Comparison of ENCODE assay signal across 1 cellular context in the genomic region with DNA sequence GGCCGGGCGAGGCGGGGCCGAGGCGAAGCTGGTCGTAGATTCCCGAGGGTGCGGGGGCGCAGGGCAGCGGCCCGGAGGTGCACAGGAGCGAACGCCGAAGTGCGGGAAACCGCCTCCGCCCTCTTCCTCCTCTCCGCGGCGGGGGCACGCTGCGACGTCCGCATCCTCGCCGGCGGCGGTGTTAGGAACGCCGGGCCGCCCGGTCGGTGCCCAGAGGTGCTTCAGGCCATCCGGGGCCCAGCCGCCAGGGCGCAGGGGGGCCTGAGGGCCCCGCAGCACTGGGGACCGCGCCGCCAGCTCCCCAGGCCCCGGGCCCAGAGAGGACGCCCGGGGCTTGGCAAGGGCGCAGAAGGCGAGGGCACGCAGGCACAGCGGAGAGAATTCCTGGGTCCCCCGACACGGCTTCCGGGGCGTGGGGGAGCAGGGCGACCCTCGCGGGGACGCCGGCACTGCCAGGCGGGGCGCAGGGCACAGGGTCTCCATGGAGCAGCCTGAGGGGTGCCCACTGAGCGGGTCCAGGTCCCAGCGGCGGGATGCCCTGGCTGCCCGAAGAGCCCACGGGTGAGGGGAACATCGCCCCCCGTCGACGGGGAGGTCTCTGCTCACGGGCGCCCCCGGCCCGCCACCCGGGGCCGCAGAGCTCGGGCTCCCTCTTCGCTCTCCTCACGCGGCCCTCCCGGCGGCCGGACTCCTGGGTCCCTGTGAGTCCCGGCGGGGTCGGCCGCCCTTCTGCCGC.
TF ChIP-seq lines count a peak whose summit lies in the region.

No MANE protein-coding gene starts in this region.

TF ChIP-seq in HepG2, 621 proteins besides CTCF, POLR2A, EP300 and RAD21 (continued from another document and continues in another):
- peak; percentile 16; the same call in 1 of the 2 replicates for TF ChIP-seq PAXIP1 (CRISPR knock-in tag; conservative IDR thresholded peaks at IDR 0.05)
- no peak for TF ChIP-seq PHB2 (IDR thresholded peaks at IDR 0.05; ENCODE audit: partially characterized antibody)
- no peak for TF ChIP-seq ATF1 (CRISPR knock-in tag; IDR thresholded peaks at IDR 0.05)
- no peak for TF ChIP-seq KLF11 (CRISPR knock-in tag; IDR thresholded peaks at IDR 0.05)
- TF ChIP-seq HOXA7 (CRISPR knock-in tag; IDR thresholded peaks at IDR 0.05), result no peak
- TF ChIP-seq MED1 (CRISPR knock-in tag; IDR thresholded peaks at IDR 0.05), result no peak
- TF ChIP-seq, protein P1, sequence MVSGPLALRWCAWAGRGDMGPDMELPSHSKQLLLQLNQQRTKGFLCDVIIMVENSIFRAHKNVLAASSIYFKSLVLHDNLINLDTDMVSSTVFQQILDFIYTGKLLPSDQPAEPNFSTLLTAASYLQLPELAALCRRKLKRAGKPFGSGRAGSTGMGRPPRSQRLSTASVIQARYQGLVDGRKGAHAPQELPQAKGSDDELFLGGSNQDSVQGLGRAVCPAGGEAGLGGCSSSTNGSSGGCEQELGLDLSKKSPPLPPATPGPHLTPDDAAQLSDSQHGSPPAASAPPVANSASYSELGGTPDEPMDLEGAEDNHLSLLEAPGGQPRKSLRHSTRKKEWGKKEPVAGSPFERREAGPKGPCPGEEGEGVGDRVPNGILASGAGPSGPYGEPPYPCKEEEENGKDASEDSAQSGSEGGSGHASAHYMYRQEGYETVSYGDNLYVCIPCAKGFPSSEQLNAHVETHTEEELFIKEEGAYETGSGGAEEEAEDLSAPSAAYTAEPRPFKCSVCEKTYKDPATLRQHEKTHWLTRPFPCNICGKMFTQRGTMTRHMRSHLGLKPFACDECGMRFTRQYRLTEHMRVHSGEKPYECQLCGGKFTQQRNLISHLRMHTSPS (CRISPR knock-in tag; IDR thresholded peaks at IDR 0.05; ENCODE audit: low read depth), result no peak
- no peak for TF ChIP-seq SALL2 (CRISPR knock-in tag; IDR thresholded peaks at IDR 0.05)
- TF ChIP-seq MLLT10 (CRISPR knock-in tag; IDR thresholded peaks at IDR 0.05), result no peak
- no peak for TF ChIP-seq ZBTB21 (CRISPR knock-in tag; IDR thresholded peaks at IDR 0.05)
- no peak for TF ChIP-seq NFE2 (CRISPR knock-in tag; IDR thresholded peaks at IDR 0.05)
- no peak; the same call in 1 of the 2 replicates for TF ChIP-seq SNAPC4 (CRISPR knock-in tag; IDR thresholded peaks at IDR 0.05)
- TF ChIP-seq DBP (CRISPR knock-in tag; IDR thresholded peaks at IDR 0.05; ENCODE audit: not compliant biosample characterization), result no peak
- no peak for TF ChIP-seq SSRP1 (CRISPR knock-in tag; IDR thresholded peaks at IDR 0.05)
- no peak for TF ChIP-seq SATB2 (CRISPR knock-in tag; IDR thresholded peaks at IDR 0.05)
- TF ChIP-seq, protein P2, sequence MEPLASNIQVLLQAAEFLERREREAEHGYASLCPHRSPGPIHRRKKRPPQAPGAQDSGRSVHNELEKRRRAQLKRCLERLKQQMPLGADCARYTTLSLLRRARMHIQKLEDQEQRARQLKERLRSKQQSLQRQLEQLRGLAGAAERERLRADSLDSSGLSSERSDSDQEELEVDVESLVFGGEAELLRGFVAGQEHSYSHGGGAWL (CRISPR knock-in tag; IDR thresholded peaks at IDR 0.05), result peak; percentile 64; the same call in 1 of the 2 replicates
- TF ChIP-seq ZNF724P (CRISPR knock-in tag; IDR thresholded peaks at IDR 0.05; ENCODE audit: borderline replicate concordance), result no peak; the same call in 1 of the 2 replicates
- no peak for TF ChIP-seq POLR2AphosphoS2 (IDR thresholded peaks at IDR 0.05; ENCODE audit: low read depth, low read length)
- no peak for TF ChIP-seq ZNF383 (CRISPR knock-in tag; IDR thresholded peaks at IDR 0.05; ENCODE audit: borderline replicate concordance)
- TF ChIP-seq ZSCAN29 (CRISPR knock-in tag; conservative IDR thresholded peaks at IDR 0.05), result no peak
- TF ChIP-seq, protein P3, sequence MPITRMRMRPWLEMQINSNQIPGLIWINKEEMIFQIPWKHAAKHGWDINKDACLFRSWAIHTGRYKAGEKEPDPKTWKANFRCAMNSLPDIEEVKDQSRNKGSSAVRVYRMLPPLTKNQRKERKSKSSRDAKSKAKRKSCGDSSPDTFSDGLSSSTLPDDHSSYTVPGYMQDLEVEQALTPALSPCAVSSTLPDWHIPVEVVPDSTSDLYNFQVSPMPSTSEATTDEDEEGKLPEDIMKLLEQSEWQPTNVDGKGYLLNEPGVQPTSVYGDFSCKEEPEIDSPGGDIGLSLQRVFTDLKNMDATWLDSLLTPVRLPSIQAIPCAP (CRISPR knock-in tag; IDR thresholded peaks at IDR 0.05; ENCODE audit: low read depth), result no peak
- TF ChIP-seq, protein P4, sequence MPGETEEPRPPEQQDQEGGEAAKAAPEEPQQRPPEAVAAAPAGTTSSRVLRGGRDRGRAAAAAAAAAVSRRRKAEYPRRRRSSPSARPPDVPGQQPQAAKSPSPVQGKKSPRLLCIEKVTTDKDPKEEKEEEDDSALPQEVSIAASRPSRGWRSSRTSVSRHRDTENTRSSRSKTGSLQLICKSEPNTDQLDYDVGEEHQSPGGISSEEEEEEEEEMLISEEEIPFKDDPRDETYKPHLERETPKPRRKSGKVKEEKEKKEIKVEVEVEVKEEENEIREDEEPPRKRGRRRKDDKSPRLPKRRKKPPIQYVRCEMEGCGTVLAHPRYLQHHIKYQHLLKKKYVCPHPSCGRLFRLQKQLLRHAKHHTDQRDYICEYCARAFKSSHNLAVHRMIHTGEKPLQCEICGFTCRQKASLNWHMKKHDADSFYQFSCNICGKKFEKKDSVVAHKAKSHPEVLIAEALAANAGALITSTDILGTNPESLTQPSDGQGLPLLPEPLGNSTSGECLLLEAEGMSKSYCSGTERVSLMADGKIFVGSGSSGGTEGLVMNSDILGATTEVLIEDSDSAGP (CRISPR knock-in tag; IDR thresholded peaks at IDR 0.05; ENCODE audit: borderline replicate concordance), result 0 out of 2 replicates have a peak, but pooled peaks have one; percentile 63
- no peak for TF ChIP-seq PTBP1 (IDR thresholded peaks at IDR 0.05; ENCODE audit: low read depth, low read length, poor library complexity, severe bottlenecking)
- no peak for TF ChIP-seq ZNF20 (CRISPR knock-in tag; IDR thresholded peaks at IDR 0.05)
- no peak for TF ChIP-seq RBM22 (optimal IDR thresholded peaks at IDR 0.05; ENCODE audit: low read length)
- TF ChIP-seq USF2 (IDR thresholded peaks at IDR 0.05; ENCODE audit: low read depth, low read length), result no peak
- no peak for TF ChIP-seq USF2 (CRISPR knock-in tag; IDR thresholded peaks at IDR 0.05; ENCODE audit: borderline replicate concordance)
- TF ChIP-seq ZXDC (CRISPR knock-in tag; IDR thresholded peaks at IDR 0.05), result no peak
- TF ChIP-seq BRCA1 (CRISPR knock-in tag; IDR thresholded peaks at IDR 0.05), result no peak
